22 cellular contexts compared by ENCODE assay signal in the genomic region with DNA sequence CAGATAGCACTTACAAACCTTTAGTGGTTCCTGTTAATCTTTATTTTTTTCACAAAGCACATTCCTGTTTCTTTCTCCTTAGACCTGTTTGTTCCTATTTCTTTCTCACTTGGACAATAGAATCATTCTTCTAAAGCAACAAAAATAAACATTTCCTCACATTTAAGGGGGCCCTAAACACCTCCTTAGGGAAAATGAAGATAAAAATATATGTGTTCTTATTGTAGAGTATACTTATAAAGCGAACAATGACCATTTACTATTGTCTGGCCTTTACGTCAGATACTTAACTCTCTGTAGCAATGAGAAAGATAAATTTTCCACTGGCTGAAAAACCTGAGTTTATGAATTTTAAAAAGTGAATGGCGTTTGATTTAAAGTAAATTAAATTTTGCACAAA.
"Had no signal": no experiment of that assay in that cellular context is flagged by ENCODE, and none has a peak within 500 bp of the region (broad histone marks: within the 10 kb centered on the region; RNA-seq: fewer than 3 reads in every experiment).

No MANE protein-coding gene starts in this region.

- H3K27me3 ChIP-seq: brain microvascular endothelial cell, gastroesophageal sphincter, left lung, ovary, right lobe of liver, spleen, tibial artery had no signal

- H3K9me3 ChIP-seq: gastroesophageal sphincter, left lung, ovary, right lobe of liver, spleen, tibial artery had no signal

- H3K36me3 ChIP-seq: brain microvascular endothelial cell, gastroesophageal sphincter, left lung, ovary, right lobe of liver, spleen, tibial artery had no signal

- H3K4me1 ChIP-seq: gastroesophageal sphincter, right lobe of liver, tibial artery had no signal

- H3K4me3 Mint-ChIP-seq: activated CD4-positive, alpha-beta T cell treated with anti-CD3 and anti-CD28 coated beads, Interleukin-2, amount 10 ng/mL, durations not matched to agents 7 days and 5 days; activated CD8-positive, alpha-beta T cell treated with anti-CD3 and anti-CD28 coated beads, Interleukin-2, amount 10 ng/mL, durations not matched to agents 7 days and 5 days; activated naive CD8-positive, alpha-beta T cell treated with anti-CD3 and anti-CD28 coated beads, Interleukin-2, amount 10 ng/mL, durations not matched to agents 7 days and 5 days; activated T-cell treated with anti-CD3 and anti-CD28 coated beads, Interleukin-2, amount 50 U/mL, for 24 hours; stimulated activated memory B cell treated with anti-CD40 and anti-IgM and Interleukin-4, amounts not matched to agents 10 μg/mL and 1 μg/mL and 100 μg/mL, for 72 hours had no signal

- H3K27ac ChIP-seq: brain microvascular endothelial cell, gastroesophageal sphincter, left lung, ovary, right lobe of liver, spleen, tibial artery had no signal

- DNase-seq: activated CD4-positive, alpha-beta T cell treated with anti-CD3 and anti-CD28 coated beads, Interleukin-2, amount 10 ng/mL, durations not matched to agents 7 days and 5 days; activated CD8-positive, alpha-beta T cell treated with anti-CD3 and anti-CD28 coated beads, Interleukin-2, amount 10 ng/mL, durations not matched to agents 7 days and 5 days; activated naive CD4-positive, alpha-beta T cell treated with Interleukin-2 at 50 U/mL for 16 hours; activated naive CD8-positive, alpha-beta T cell treated with anti-CD3 and anti-CD28 coated beads, Interleukin-2, amount 10 ng/mL, durations not matched to agents 7 days and 5 days; activated T-cell treated with anti-CD3 and anti-CD28 coated beads, Interleukin-2, amount 50 U/mL, for 24 hours; amygdala; brain microvascular endothelial cell; cortex of kidney; effector CD4-positive, alpha-beta T cell; kidney; left lung; mammary epithelial cell; ovary; right lobe of liver; spleen; stimulated activated CD4-positive, alpha-beta T cell treated with anti-CD3 and anti-CD28 coated beads, Interleukin-4, amount 100 ng/mL, for 4 hours; tibial artery had no signal

- H3K36me3 Mint-ChIP-seq: activated naive CD8-positive, alpha-beta T cell treated with anti-CD3 and anti-CD28 coated beads, Interleukin-2, amount 10 ng/mL, durations not matched to agents 7 days and 5 days had no signal

- H3K27me3 Mint-ChIP-seq: stimulated activated memory B cell treated with anti-CD40 and anti-IgM and Interleukin-4, amounts not matched to agents 10 μg/mL and 1 μg/mL and 100 μg/mL, for 72 hours had no signal

- H3K9me3 Mint-ChIP-seq: activated CD4-positive, alpha-beta T cell treated with anti-CD3 and anti-CD28 coated beads, Interleukin-2, amount 10 ng/mL, durations not matched to agents 7 days and 5 days; activated naive CD8-positive, alpha-beta T cell treated with anti-CD3 and anti-CD28 coated beads, Interleukin-2, amount 10 ng/mL, durations not matched to agents 7 days and 5 days; activated T-cell treated with anti-CD3 and anti-CD28 coated beads, Interleukin-2, amount 50 U/mL, for 24 hours; activated T-helper 2 cell treated with anti-CD3 and anti-CD28 coated beads, Interferon-gamma antibody, Interleukin-2, Interleukin-4, amounts not matched to agents 10 μg/mL and 5 μg/mL and 100 μg/mL, durations not matched to agents 14 hours and 24 hours and 36 hours; stimulated activated memory B cell treated with anti-CD40 and anti-IgM and Interleukin-4, amounts not matched to agents 10 μg/mL and 1 μg/mL and 100 μg/mL, for 72 hours had no signal

- H3K27ac Mint-ChIP-seq: activated CD4-positive, alpha-beta T cell treated with anti-CD3 and anti-CD28 coated beads, Interleukin-2, amount 10 ng/mL, durations not matched to agents 7 days and 5 days; activated CD8-positive, alpha-beta T cell treated with anti-CD3 and anti-CD28 coated beads, Interleukin-2, amount 10 ng/mL, durations not matched to agents 7 days and 5 days; activated naive CD8-positive, alpha-beta T cell treated with anti-CD3 and anti-CD28 coated beads, Interleukin-2, amount 10 ng/mL, durations not matched to agents 7 days and 5 days; activated T-cell treated with anti-CD3 and anti-CD28 coated beads, Interleukin-2, amount 50 U/mL, for 24 hours; activated T-helper 2 cell treated with anti-CD3 and anti-CD28 coated beads, Interferon-gamma antibody, Interleukin-2, Interleukin-4, amounts not matched to agents 10 μg/mL and 5 μg/mL and 100 μg/mL, durations not matched to agents 14 hours and 24 hours and 36 hours; stimulated activated memory B cell treated with anti-CD40 and anti-IgM and Interleukin-4, amounts not matched to agents 10 μg/mL and 1 μg/mL and 100 μg/mL, for 72 hours had no signal

- H3K4me3 ChIP-seq: gastroesophageal sphincter, left lung, ovary, right lobe of liver, spleen, tibial artery had no signal

- ATAC-seq: activated CD4-positive, CD25-positive, alpha-beta regulatory T cell treated with anti-CD3 and anti-CD28 coated beads, Interleukin-2, amount 50 U/mL, for 24 hours; activated CD8-positive, alpha-beta T cell treated with anti-CD3 and anti-CD28 coated beads, Interleukin-2, amount 10 ng/mL, durations not matched to agents 7 days and 5 days; esophagus mucosa; gastroesophageal sphincter; left lung; right lobe of liver; stimulated activated memory B cell treated with anti-CD40 and anti-IgM and Interleukin-4, amounts not matched to agents 10 μg/mL and 1 μg/mL and 100 μg/mL, for 72 hours had no signal

- H3K4me1 Mint-ChIP-seq: activated CD4-positive, alpha-beta T cell treated with anti-CD3 and anti-CD28 coated beads, Interleukin-2, amount 10 ng/mL, durations not matched to agents 7 days and 5 days; activated naive CD8-positive, alpha-beta T cell treated with anti-CD3 and anti-CD28 coated beads, Interleukin-2, amount 10 ng/mL, durations not matched to agents 7 days and 5 days had no signal
